21 cellular contexts compared by ENCODE assay signal in genomic region chr21:29146726-29147125, GRCh38. TPM values are rescaled to one million over a fixed set of nuclear protein-coding genes. Genes with fewer than 3 reads are reported as not detected.
A peak's percentile ranks its signal among the peaks of the same experiment; 100 is the strongest.
DNase-seq lines count a peak whose midpoint lies in the region; ATAC-seq, FAIRE-seq and TF ChIP-seq lines count a peak whose summit lies in the region.
"Had no signal": no experiment of that assay in that cellular context is flagged by ENCODE, and none has a peak within 500 bp of the region (broad histone marks: within the 10 kb centered on the region; RNA-seq: fewer than 3 reads in every experiment).

No MANE protein-coding gene starts in this region.

- H3K4me3 Mint-ChIP-seq in astrocyte (ENCODE audit: unreplicated experiment) (no peak overlapping the region), Caco-2 (ENCODE audit: unreplicated experiment) (no peak overlapping the region)
- H3K4me3 Mint-ChIP-seq in activated T-cell treated with anti-CD3 and anti-CD28 coated beads, Interleukin-2, amount 50 U/mL, for 4 hours, result no peak overlapping the region
- H3K4me3 Mint-ChIP-seq: activated CD4-positive, alpha-beta memory T cell treated with anti-CD3 and anti-CD28 coated beads, Interleukin-2, amount 10 ng/mL, durations not matched to agents 7 days and 5 days; CD8-positive, alpha-beta T cell; central memory CD8-positive, alpha-beta T cell; neural progenitor cell had no signal

- H3F3A ChIP-seq in PC-9 (ENCODE audit: insufficient read depth, low read depth), result peaks cover 18% of the 10 kb centered on the region; the same call in 1 of the 2 replicates

- no peak for ATAC-seq in DND-41 (ENCODE audit: insufficient read depth, low read depth)
- ATAC-seq in activated T-cell treated with anti-CD3 and anti-CD28 coated beads, Interleukin-2, amount 50 U/mL, for 4 hours, result no peak
- ATAC-seq: CD8-positive, alpha-beta T cell; PC-3 had no signal

- TF ChIP-seq CTCF in DND-41 (IDR thresholded peaks at IDR 0.05; ENCODE audit: borderline replicate concordance, extremely low read depth, low read length, poor library complexity, severe bottlenecking) (no peak), astrocyte (IDR thresholded peaks at IDR 0.05; ENCODE audit: insufficient read depth, low read depth, low read length) (no peak), Caco-2 (IDR thresholded peaks at IDR 0.05; ENCODE audit: insufficient read depth in 1 of 2, low read depth in 1 of 2, low read length in 1 of 2, severe bottlenecking in 1 of 2, unreplicated experiment in 1 of 2) (no peak), PC-9 (conservative IDR thresholded peaks at IDR 0.05) (no peak)

- intact Hi-C loops in Caco-2 (cut with micrococcal nuclease; ENCODE audit: unreplicated experiment), result no loop called here
- intact Hi-C loops in PC-9 (cut with micrococcal nuclease; ENCODE audit: unreplicated experiment), result no loop called here

- H3K4me1 Mint-ChIP-seq in astrocyte (ENCODE audit: low read depth, unreplicated experiment) (peaks cover 49% of the 10 kb centered on the region), Caco-2 (ENCODE audit: low read depth, unreplicated experiment) (no peaks in the 10 kb centered on the region)
- H3K4me1 Mint-ChIP-seq in activated T-cell treated with anti-CD3 and anti-CD28 coated beads, Interleukin-2, amount 50 U/mL, for 4 hours (ENCODE audit: low read depth), result peaks cover 2% of the 10 kb centered on the region
- H3K4me1 Mint-ChIP-seq: central memory CD8-positive, alpha-beta T cell; neural progenitor cell had no signal

- no peak overlapping the region for H3K4me3 ChIP-seq in DND-41 (ENCODE audit: low read depth in 1 of 2, low read length in 2 of 2)
- no peak overlapping the region for H3K4me3 ChIP-seq in astrocyte (ENCODE audit: insufficient read depth, low read depth, low read length)
- peak overlapping the region; percentile 37 for H3K4me3 ChIP-seq in skeletal muscle satellite cell (ENCODE audit: low read length)
- no peak overlapping the region for H3K4me3 ChIP-seq in Caco-2 (ENCODE audit: low read depth, low read length)
- no peak overlapping the region for H3K4me3 ChIP-seq in PC-9
- H3K4me3 ChIP-seq: neural progenitor cell had no signal

- H3K36me3 ChIP-seq in DND-41 (ENCODE audit: insufficient read depth, low read length) (no peaks in the 10 kb centered on the region), astrocyte (ENCODE audit: insufficient read depth, low read length) (peaks cover 14% of the 10 kb centered on the region), skeletal muscle satellite cell (ENCODE audit: insufficient read depth, low read length) (no peaks in the 10 kb centered on the region), Caco-2 (ENCODE audit: control insufficient read depth, insufficient read depth, low read length) (no peaks in the 10 kb centered on the region), PC-9 (ENCODE audit: low read depth) (no peaks in the 10 kb centered on the region)
- H3K36me3 ChIP-seq: neural progenitor cell had no signal

- no peak for FAIRE-seq in astrocyte (lab: Jason Lieb, UNC)

- peaks cover 60% of the 10 kb centered on the region for H3K4me1 ChIP-seq in DND-41 (ENCODE audit: insufficient read depth, low read length)
- peaks cover 50% of the 10 kb centered on the region for H3K4me1 ChIP-seq in astrocyte (ENCODE audit: insufficient read depth, low read length)
- H3K4me1 ChIP-seq in skeletal muscle satellite cell (ENCODE audit: control insufficient read depth, insufficient read depth, low read length), result peaks cover 66% of the 10 kb centered on the region
- H3K4me1 ChIP-seq in Caco-2, result no peaks in the 10 kb centered on the region
- H3K4me1 ChIP-seq in PC-9 (replicated peaks; ENCODE audit: insufficient read depth), result peaks cover 15% of the 10 kb centered on the region
- H3K4me1 ChIP-seq: neural progenitor cell had no signal

- H3K27me3 ChIP-seq in DND-41 (ENCODE audit: insufficient read depth, low read length, poor library complexity) (no peaks in the 10 kb centered on the region), astrocyte (ENCODE audit: insufficient read depth, low read length) (no peaks in the 10 kb centered on the region), skeletal muscle satellite cell (ENCODE audit: control insufficient read depth, insufficient read depth, low read length) (no peaks in the 10 kb centered on the region), Caco-2 (replicated peaks; ENCODE audit: control insufficient read depth, insufficient read depth, low read length) (no peaks in the 10 kb centered on the region), PC-9 (ENCODE audit: insufficient read depth, low read depth) (no peaks in the 10 kb centered on the region)
- H3K27me3 ChIP-seq: neural progenitor cell had no signal

- H3K9ac ChIP-seq in DND-41 (ENCODE audit: low read depth, low read length) (peak overlapping the region; percentile 59; the same call in 1 of the 2 replicates), astrocyte (ENCODE audit: low read length) (no peak overlapping the region), skeletal muscle satellite cell (ENCODE audit: low read depth, low read length) (peak overlapping the region; percentile 66)
- H3K9ac ChIP-seq: neural progenitor cell had no signal

- H2AFZ ChIP-seq in DND-41 (ENCODE audit: low read depth, low read length) (peak overlapping the region; percentile 29; the same call in 1 of the 2 replicates), astrocyte (ENCODE audit: low read depth, low read length) (no peak overlapping the region), PC-9 (no peak overlapping the region)
- H2AFZ ChIP-seq: neural progenitor cell had no signal

- DNase-seq in DND-41 (no peak), astrocyte (ENCODE audit: low read depth) (no peak), iris pigment epithelial cell (ENCODE audit: low read depth) (peak; percentile 46), HEK293T (ENCODE audit: extremely low spot score) (no peak), Caco-2 (no peak), PC-9 (no peak)
- DNase-seq in activated T-cell treated with anti-CD3 and anti-CD28 coated beads, Interleukin-2, amount 50 U/mL, for 4 hours, result no peak
- DNase-seq: activated CD4-positive, alpha-beta memory T cell treated with anti-CD3 and anti-CD28 coated beads, Interleukin-2, amount 10 ng/mL, durations not matched to agents 7 days and 5 days; activated naive CD4-positive, alpha-beta T cell; amygdala; CD8-positive, alpha-beta T cell; glutamatergic neuron; NCI-H1092 treated with DMSO at 0.1 percent for 48 hours; NCI-H2029 treated with DMSO at 0.1 percent for 48 hours; NCI-H345; NCI-H82; PC-3; T1000 had no signal

- H3K9me3 Mint-ChIP-seq in astrocyte (ENCODE audit: unreplicated experiment), result no peaks in the 10 kb centered on the region
- no peaks in the 10 kb centered on the region for H3K9me3 Mint-ChIP-seq in Caco-2 (ENCODE audit: unreplicated experiment)
- H3K9me3 Mint-ChIP-seq in activated T-cell treated with anti-CD3 and anti-CD28 coated beads, Interleukin-2, amount 50 U/mL, for 4 hours, result no peaks in the 10 kb centered on the region
- H3K9me3 Mint-ChIP-seq: activated CD4-positive, alpha-beta memory T cell treated with anti-CD3 and anti-CD28 coated beads, Interleukin-2, amount 10 ng/mL, durations not matched to agents 7 days and 5 days; CD8-positive, alpha-beta T cell; central memory CD8-positive, alpha-beta T cell; neural progenitor cell had no signal

- no peaks in the 10 kb centered on the region for H3K79me2 ChIP-seq in DND-41 (ENCODE audit: insufficient read depth, low read length)
- peaks cover 25% of the 10 kb centered on the region for H3K79me2 ChIP-seq in astrocyte (ENCODE audit: insufficient read depth, low read length)
- H3K79me2 ChIP-seq in PC-9 (ENCODE audit: low read depth), result no peaks in the 10 kb centered on the region

- H3K9me2 ChIP-seq in PC-9 (ENCODE audit: insufficient read depth), result no peaks in the 10 kb centered on the region

- H4K20me1 ChIP-seq in DND-41 (ENCODE audit: insufficient read depth, low read length) (no peaks in the 10 kb centered on the region), astrocyte (ENCODE audit: insufficient read depth, low read length) (no peaks in the 10 kb centered on the region), PC-9 (ENCODE audit: insufficient read depth) (no peaks in the 10 kb centered on the region)

- no peaks in the 10 kb centered on the region for H3K27me3 Mint-ChIP-seq in astrocyte (ENCODE audit: low read depth, unreplicated experiment)
- H3K27me3 Mint-ChIP-seq in Caco-2 (ENCODE audit: insufficient read depth, unreplicated experiment), result no peaks in the 10 kb centered on the region
- H3K27me3 Mint-ChIP-seq in activated T-cell treated with anti-CD3 and anti-CD28 coated beads, Interleukin-2, amount 50 U/mL, for 4 hours (ENCODE audit: low read depth), result no peaks in the 10 kb centered on the region
- H3K27me3 Mint-ChIP-seq: activated CD4-positive, alpha-beta memory T cell treated with anti-CD3 and anti-CD28 coated beads, Interleukin-2, amount 10 ng/mL, durations not matched to agents 7 days and 5 days; central memory CD8-positive, alpha-beta T cell had no signal

- POLR2A ChIA-PET in HEK293T (lab: Yijun Ruan, JAX) (interaction anchor here (1.0 kb wide), 1 partner anchor 73 kb away, joined by 3 read pairs; the partner anchor contains the start of gene CCT8), Caco-2 (lab: Charles Lee) (no interaction called here), PC-9 (lab: Charles Lee; ENCODE audit: unreplicated experiment) (no interaction called here)

- H3K27ac Mint-ChIP-seq in astrocyte (ENCODE audit: unreplicated experiment) (no peak overlapping the region), Caco-2 (ENCODE audit: unreplicated experiment) (no peak overlapping the region)
- H3K27ac Mint-ChIP-seq: activated CD4-positive, alpha-beta memory T cell treated with anti-CD3 and anti-CD28 coated beads, Interleukin-2, amount 10 ng/mL, durations not matched to agents 7 days and 5 days; CD8-positive, alpha-beta T cell; neural progenitor cell had no signal

- H3K4me2 ChIP-seq in DND-41 (ENCODE audit: insufficient read depth, low read length), result no peak overlapping the region
- H3K4me2 ChIP-seq in astrocyte (ENCODE audit: low read length), result peak overlapping the region; percentile 75
- H3K4me2 ChIP-seq in skeletal muscle satellite cell (ENCODE audit: low read length), result peak overlapping the region; percentile 43
- H3K4me2 ChIP-seq in PC-9, result no peak overlapping the region
- H3K4me2 ChIP-seq: neural progenitor cell had no signal

- peaks cover 10% of the 10 kb centered on the region for H3K36me3 Mint-ChIP-seq in astrocyte (ENCODE audit: low read depth, unreplicated experiment)
- no peaks in the 10 kb centered on the region for H3K36me3 Mint-ChIP-seq in Caco-2 (ENCODE audit: insufficient read depth, unreplicated experiment)
- peaks cover 2% of the 10 kb centered on the region for H3K36me3 Mint-ChIP-seq in activated T-cell treated with anti-CD3 and anti-CD28 coated beads, Interleukin-2, amount 50 U/mL, for 4 hours (ENCODE audit: insufficient read depth)
- H3K36me3 Mint-ChIP-seq: neural progenitor cell had no signal

- H3K27ac ChIP-seq in DND-41 (ENCODE audit: low read length) (peak overlapping the region; percentile 81), astrocyte (ENCODE audit: low read depth, low read length) (peak overlapping the region; percentile 94), PC-9 (no peak overlapping the region)
- H3K27ac ChIP-seq: neural progenitor cell had no signal

- CTCF ChIA-PET in HEK293T (lab: Yijun Ruan, JAX) (interaction anchor here (1.4 kb wide), 1 partner anchor 9 kb away, joined by 3 read pairs; no protein-coding TSS in a partner anchor), Caco-2 (lab: Charles Lee) (no interaction called here), PC-9 (lab: Charles Lee) (interaction anchor here (0.6 kb wide), 1 partner anchor 59 kb away, joined by 3 read pairs; no protein-coding TSS in a partner anchor)

- no peaks in the 10 kb centered on the region for H3K9me3 ChIP-seq in DND-41 (ENCODE audit: insufficient read depth, low read length, severe bottlenecking)
- H3K9me3 ChIP-seq in astrocyte (ENCODE audit: insufficient read depth, low read depth, low read length), result no peaks in the 10 kb centered on the region
- no peaks in the 10 kb centered on the region for H3K9me3 ChIP-seq in skeletal muscle satellite cell (replicated peaks; ENCODE audit: low read length)
- H3K9me3 ChIP-seq in Caco-2, result no peaks in the 10 kb centered on the region
- H3K9me3 ChIP-seq in PC-9 (ENCODE audit: insufficient read depth, low read depth), result no peaks in the 10 kb centered on the region

- BruUV-seq in Caco-2 (replicated peaks; lab: Mats Ljungman, UMichigan) (no TSS peak), PC-9 (replicated peaks; lab: Mats Ljungman, UMichigan) (no TSS peak)

RNA-seq across cellular contexts. Expression of gene MAP3K7CL, which starts 16.3 kb away (rescaled TPM):
- 67.3 and 75.2 TPM in 2 replicates for total RNA-seq in astrocyte
- 9.1 and 14.2 TPM in 2 replicates for total RNA-seq in skeletal muscle satellite cell (2012; rRNA removed)
- 8.2 and 9.9 TPM in 2 replicates for total RNA-seq in Caco-2 (2022)
- total RNA-seq in PC-9 (2021), result 0.37 and 0.50 TPM in 2 replicates
- total RNA-seq in activated T-cell treated with anti-CD3 and anti-CD28 coated beads, Interleukin-2, amount 50 U/mL, for 4 hours, result 1 to 10 TPM in 2 of 3 donors, under 1 TPM in 1; 0.96 to 1.4 (median 1.3) TPM

Comparison
In these comparisons a context has a peak if more than half of its experiments do, and no peak if none do; other contexts are left out.
1. H3K4me2 ChIP-seq: peak in astrocyte (single experiment) and skeletal muscle satellite cell (single experiment); none in DND-41 (single experiment) and PC-9 (single experiment).